ENCODE assay signal across 8 cellular contexts in the genomic region with DNA sequence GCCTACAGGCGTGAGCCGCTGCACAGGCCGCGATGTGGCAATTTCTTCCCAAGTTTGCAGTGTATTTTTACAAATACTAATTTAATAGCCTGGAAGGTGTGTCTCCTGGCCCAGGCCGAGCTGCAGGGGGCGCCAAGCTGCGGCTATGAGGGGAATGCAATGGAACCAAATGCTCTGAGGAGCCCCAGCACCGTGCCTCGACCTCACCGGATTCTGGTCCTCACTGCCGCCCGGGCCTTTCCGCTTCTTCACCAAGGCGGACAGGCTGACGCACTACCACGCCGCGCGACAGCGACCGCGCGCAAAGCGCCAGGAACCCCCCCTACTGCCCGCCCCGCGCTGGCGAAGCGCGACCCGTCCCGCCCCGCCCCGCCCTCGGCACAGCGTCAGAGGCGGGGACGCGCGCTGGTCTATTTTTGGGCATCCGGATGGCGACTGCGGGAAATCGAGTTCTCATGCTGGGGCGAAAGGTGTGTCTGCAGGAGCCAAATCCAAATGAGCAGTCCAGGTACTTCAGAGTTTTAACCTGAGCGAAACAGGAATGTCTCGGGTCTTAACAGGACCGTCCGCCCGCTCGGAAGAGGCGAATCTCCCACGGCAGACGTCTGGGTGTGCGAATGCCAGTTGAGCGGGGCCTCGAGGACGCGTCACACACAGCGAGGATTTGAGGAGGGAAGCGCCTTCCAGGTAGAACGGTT. TPM values are rescaled to one million over a fixed set of nuclear protein-coding genes. Genes with fewer than 3 reads are reported as not detected.
DNase-seq lines count a peak whose midpoint lies in the region; ATAC-seq and TF ChIP-seq lines count a peak whose summit lies in the region.

No MANE protein-coding gene starts in this region.

- no CpG with 5 or more reads among the region's 62 CpGs for WGBS in mesendoderm (ENCODE audit: extremely low coverage, insufficient coverage, low lambda C conversion rate)

- peak overlapping the region; percentile 16 for H3K18ac ChIP-seq in mesendoderm (ENCODE audit: low read length)

- peak overlapping the region; percentile 94 for H3K56ac ChIP-seq in mesendoderm (ENCODE audit: low read length)

- peak overlapping the region; percentile 31 for H3K4me3 ChIP-seq in mesendoderm (ENCODE audit: low read length)

- ATAC-seq in CD4-positive, alpha-beta T cell (ENCODE audit: poor library complexity) = peak; percentile 92
- no peak for ATAC-seq in GM21447 (IDR thresholded peaks at IDR 0.05; ENCODE audit: unreplicated experiment)

- peak overlapping the region; percentile 72 for H3K27ac Mint-ChIP-seq in CD4-positive, alpha-beta T cell
- peak overlapping the region; percentile 81 for H3K27ac Mint-ChIP-seq in endothelial cell (ENCODE audit: unreplicated experiment)

- H3K9me3 ChIP-seq in CD4-positive, alpha-beta T cell (ENCODE audit: control insufficient read depth, low read length) = no peaks in the 10 kb centered on the region

- no peak overlapping the region for H2AK5ac ChIP-seq in mesendoderm (ENCODE audit: low read length)

- intact Hi-C loops in CD4-positive, alpha-beta T cell (cut with DNase I, micrococcal nuclease) = no loop called here

- POLR2A ChIA-PET in CD4-positive, alpha-beta T cell (lab: Charles Lee) = interaction anchor here (1.3 kb wide), 1 partner anchor 120 kb away, joined by 4 read pairs; no protein-coding TSS in a partner anchor

- no peak overlapping the region for H4K8ac ChIP-seq in mesendoderm (ENCODE audit: low read depth, low read length)

- no peaks in the 10 kb centered on the region for H3K27me3 ChIP-seq in CD4-positive, alpha-beta T cell (ENCODE audit: control insufficient read depth, insufficient read depth, low read length)
- peaks cover 1% of the 10 kb centered on the region for H3K27me3 ChIP-seq in mesendoderm (ENCODE audit: insufficient read depth, low read length, poor library complexity)

- H3K79me2 ChIP-seq in mesendoderm (ENCODE audit: control insufficient read depth, insufficient read depth, low read length) = no peaks in the 10 kb centered on the region

- no peak overlapping the region for H2BK120ac ChIP-seq in mesendoderm (ENCODE audit: low read depth, low read length)

- H3K27me3 Mint-ChIP-seq in CD4-positive, alpha-beta T cell = peaks cover 24% of the 10 kb centered on the region
- peaks cover 8% of the 10 kb centered on the region for H3K27me3 Mint-ChIP-seq in endothelial cell (ENCODE audit: unreplicated experiment)

- no peaks in the 10 kb centered on the region for H3K36me3 ChIP-seq in mesendoderm (ENCODE audit: control insufficient read depth, insufficient read depth, low read length)

- H3K23ac ChIP-seq in mesendoderm (ENCODE audit: low read length) = peak overlapping the region; percentile 66

- no peaks in the 10 kb centered on the region for H3K4me1 ChIP-seq in mesendoderm (ENCODE audit: control insufficient read depth, low read depth, low read length)

- H3K9me3 Mint-ChIP-seq in CD4-positive, alpha-beta T cell = no peaks in the 10 kb centered on the region
- H3K9me3 Mint-ChIP-seq in endothelial cell (ENCODE audit: unreplicated experiment) = peaks cover 4% of the 10 kb centered on the region

- H3K36me3 Mint-ChIP-seq in CD4-positive, alpha-beta T cell (ENCODE audit: low read depth) = peaks cover 9% of the 10 kb centered on the region
- H3K36me3 Mint-ChIP-seq in endothelial cell (ENCODE audit: low read depth, unreplicated experiment) = peaks cover 12% of the 10 kb centered on the region

- peak; percentile 57 to 82 (median 67) for DNase-seq in CD4-positive, alpha-beta T cell
- DNase-seq in NCI-H1092 treated with DMSO at 0.1 percent for 48 hours (lab: John Stamatoyannopoulos, UW) (peak; percentile 82), endothelial cell (ENCODE audit: low spot score) (peak; percentile 80), mesendoderm (peak; percentile 94), COLO829 (ENCODE audit: low spot score) (no peak)
- DNase-seq in activated CD8-positive, alpha-beta memory T cell treated with anti-CD3 and anti-CD28 coated beads, Interleukin-2, amount 50 U/mL, for 48 hours = peak; percentile 80
- peak; percentile 47 to 68 (median 58) for DNase-seq in stimulated activated CD4-positive, alpha-beta T cell treated with anti-CD3 and anti-CD28 coated beads, TNF-alpha, amount 100 ng/mL, for 24 hours (ENCODE audit: low read depth in 3 of 3)

- peak overlapping the region; percentile 75 for H3K9ac ChIP-seq in mesendoderm (ENCODE audit: low read length)

- H3K4ac ChIP-seq in mesendoderm (ENCODE audit: low read depth, low read length) = no peak overlapping the region

- no peak overlapping the region for H3K27ac ChIP-seq in CD4-positive, alpha-beta T cell (ENCODE audit: low read depth, low read length)
- H3K27ac ChIP-seq in mesendoderm (ENCODE audit: low read depth, low read length) = peak overlapping the region; percentile 11

- no peak overlapping the region for H2BK15ac ChIP-seq in mesendoderm (replicated peaks; ENCODE audit: low read depth)

- H4K5ac ChIP-seq in mesendoderm (ENCODE audit: low read length) = no peak overlapping the region

- H2BK5ac ChIP-seq in mesendoderm (ENCODE audit: low read length) = no peak overlapping the region

- no peaks in the 10 kb centered on the region for H3K79me1 ChIP-seq in mesendoderm (ENCODE audit: low read length)

- peaks cover 7% of the 10 kb centered on the region for H3K4me1 Mint-ChIP-seq in CD4-positive, alpha-beta T cell (ENCODE audit: low read depth)
- H3K4me1 Mint-ChIP-seq in endothelial cell (ENCODE audit: unreplicated experiment) = peaks cover 3% of the 10 kb centered on the region

- H3K4me2 ChIP-seq in mesendoderm (ENCODE audit: low read length) = peak overlapping the region; percentile 87

- H3K4me3 Mint-ChIP-seq in CD4-positive, alpha-beta T cell = peak overlapping the region; percentile 80
- peak overlapping the region; percentile 91 for H3K4me3 Mint-ChIP-seq in endothelial cell (ENCODE audit: unreplicated experiment)

- peak; percentile 40 for TF ChIP-seq CTCF in CD4-positive, alpha-beta T cell (IDR thresholded peaks at IDR 0.05)
- TF ChIP-seq CTCF in endothelial cell (IDR thresholded peaks at IDR 0.05; ENCODE audit: unreplicated experiment) = peak; percentile 50

- CTCF ChIA-PET in CD4-positive, alpha-beta T cell (lab: Charles Lee) = no interaction called here

RNA-seq across cellular contexts. Expression of a gene that starts 31.7 kb away (rescaled TPM):
- total RNA-seq in CD4-positive, alpha-beta T cell = 10 to 100 TPM; 25.0 to 25.4 TPM
- 17.5 TPM for total RNA-seq in endothelial cell (ENCODE audit: unreplicated experiment)
- polyA plus RNA-seq in mesendoderm (2013, experiment 1 of 2) = 5.2 TPM
- polyA plus RNA-seq in mesendoderm (2013, experiment 2 of 2) = 5.4 TPM
